7 cellular contexts compared by ENCODE assay signal in genomic region chr1:23809751-23810171, GRCh38. TPM values are rescaled to one million over a fixed set of nuclear protein-coding genes. Genes with fewer than 3 reads are reported as not detected.
A peak's percentile ranks its signal among the peaks of the same experiment; 100 is the strongest.
DNase-seq lines count a peak whose midpoint lies in the region; ATAC-seq and TF ChIP-seq lines count a peak whose summit lies in the region.

No MANE protein-coding gene starts in this region.

- H3K4me1 Mint-ChIP-seq in endodermal cell: peaks cover 2% of the 10 kb centered on the region
- peaks cover 33 to 38% (median 37%) of the 10 kb centered on the region in 3 donors for H3K4me1 Mint-ChIP-seq in naive B cell

- DNase-seq in HL-60 (ENCODE audit: low read depth in 1 of 2, low spot score in 1 of 2): peak; percentile 71 to 95
- DNase-seq in NOMO-1 treated with DMSO at 0.1 percent for 48 hours (lab: John Stamatoyannopoulos, UW; ENCODE audit: unreplicated experiment): peak; percentile 96
- DNase-seq in activated CD8-positive, alpha-beta memory T cell treated with anti-CD3 and anti-CD28 coated beads for 24 hours: peak; percentile 89
- DNase-seq in endodermal cell: peak; percentile 93
- DNase-seq in naive B cell: peak; percentile 85
- peak; percentile 90 for DNase-seq in stimulated activated naive CD8-positive, alpha-beta T cell treated with anti-CD3 and anti-CD28 coated beads, Interleukin-15, Interleukin-2, amounts not matched to agents 100 U/mL and 50 U/mL, for 24 hours

- no peaks in the 10 kb centered on the region for H3K27me3 Mint-ChIP-seq in endodermal cell (ENCODE audit: insufficient read depth)
- no peaks in the 10 kb centered on the region for H3K27me3 Mint-ChIP-seq in naive B cell

- peak; percentile 84 to 87 for ATAC-seq in naive B cell (ENCODE audit: low read depth in 2 of 2)
- ATAC-seq in stimulated activated naive CD8-positive, alpha-beta T cell treated with anti-CD3 and anti-CD28 coated beads, Interleukin-15, Interleukin-2, amounts not matched to agents 100 U/mL and 50 U/mL, for 24 hours: peak; percentile 92

- no peak overlapping the region for H3K9ac ChIP-seq in endodermal cell (ENCODE audit: extremely low read depth, low read length, poor library complexity, severe bottlenecking)

- H3K9me3 Mint-ChIP-seq in endodermal cell: no peaks in the 10 kb centered on the region
- no peaks in the 10 kb centered on the region for H3K9me3 Mint-ChIP-seq in naive B cell

- TF ChIP-seq CTCF in GM12875 (IDR thresholded peaks at IDR 0.05; ENCODE audit: borderline replicate concordance, insufficient read depth, low read depth, low read length) (peak; percentile 95), HL-60 (IDR thresholded peaks at IDR 0.05; ENCODE audit: insufficient read depth, low read length) (peak; percentile 94), endodermal cell (conservative IDR thresholded peaks at IDR 0.05) (peak; percentile 96)

- no peaks in the 10 kb centered on the region for H3K9me3 ChIP-seq in endodermal cell (ENCODE audit: control insufficient read depth, low read length)

- H3K4me3 Mint-ChIP-seq in endodermal cell (no peak overlapping the region), naive B cell (peak overlapping the region in 2 of 8 donors; percentile 2 to 22)

- peak overlapping the region; percentile 82 for H3K27ac Mint-ChIP-seq in endodermal cell
- peak overlapping the region in 5 of 6 donors; percentile 41 to 94 (median 80) for H3K27ac Mint-ChIP-seq in naive B cell

- H3K27me3 ChIP-seq in HL-60 (ENCODE audit: insufficient read depth, poor library complexity, severe bottlenecking) (no peaks in the 10 kb centered on the region), endodermal cell (ENCODE audit: control insufficient read depth, insufficient read depth, low read length, poor library complexity, severe bottlenecking) (no peaks in the 10 kb centered on the region)

- H3K36me3 ChIP-seq in endodermal cell (ENCODE audit: control insufficient read depth, insufficient read depth, low read length): peaks cover 9% of the 10 kb centered on the region

- H3K27ac ChIP-seq in HL-60 (replicated peaks): peak overlapping the region; percentile 55
- H3K27ac ChIP-seq in endodermal cell (ENCODE audit: low read depth, low read length): no peak overlapping the region

- H3K4me3 ChIP-seq in GM12875 (ENCODE audit: low read depth, low read length) (no peak overlapping the region), HL-60 (replicated peaks; ENCODE audit: insufficient read depth, low read length) (no peak overlapping the region), endodermal cell (ENCODE audit: low read length) (no peak overlapping the region)

- WGBS in endodermal cell (ENCODE audit: insufficient coverage in 1 of 2, insufficient read length in 1 of 2), 2 experiments: 37 to 43% methylated on average over 4 to 6 of the region's 6 CpGs

- H3K4me1 ChIP-seq in endodermal cell (ENCODE audit: control insufficient read depth, insufficient read depth, low read length): no peaks in the 10 kb centered on the region

- peaks cover 24% of the 10 kb centered on the region for H3K36me3 Mint-ChIP-seq in endodermal cell (ENCODE audit: low read depth)
- peaks cover 4 to 9% of the 10 kb centered on the region in 2 donors for H3K36me3 Mint-ChIP-seq in naive B cell

RNA-seq across cellular contexts. Expression of gene GALE, which starts 9.2 kb away (rescaled TPM):
- total RNA-seq in endodermal cell: 10 to 100 TPM; 60.4 to 66.0 TPM
- 36.2 TPM for polyA plus RNA-seq in endodermal cell (2013, experiment 1 of 2)
- polyA plus RNA-seq in endodermal cell (2013, experiment 2 of 2): 32.4 TPM
- polyA plus RNA-seq in naive B cell (ENCODE audit: low read depth in 6 of 6): 1 to 10 TPM in 5 of 6 donors, not detected in 1; 3.8 to 7.9 (median 4.3) TPM

RNA-seq across cellular contexts. Expression of gene HMGCL, which starts 15.5 kb away (rescaled TPM):
- total RNA-seq in endodermal cell: 10 to 100 TPM; 24.0 to 41.7 TPM
- 20.7 TPM for polyA plus RNA-seq in endodermal cell (2013, experiment 1 of 2)
- 20.7 TPM for polyA plus RNA-seq in endodermal cell (2013, experiment 2 of 2)
- polyA plus RNA-seq in naive B cell (ENCODE audit: low read depth in 6 of 6): 10 to 100 TPM; 16.0 to 42.2 (median 27.7) TPM

RNA-seq across cellular contexts. Expression of gene LYPLA2, which starts 18.8 kb away (rescaled TPM):
- total RNA-seq in endodermal cell: 100 to 1,000 TPM; 103 to 107 TPM
- 60.2 TPM for polyA plus RNA-seq in endodermal cell (2013, experiment 1 of 2)
- 61.5 TPM for polyA plus RNA-seq in endodermal cell (2013, experiment 2 of 2)
- 10 to 100 TPM; 45.3 to 77.4 (median 67.3) TPM for polyA plus RNA-seq in naive B cell (ENCODE audit: low read depth in 6 of 6)

RNA-seq across cellular contexts. Expression of gene PITHD1, which starts 31.5 kb away (rescaled TPM):
- 10 to 100 TPM; 62.5 to 71.3 TPM for total RNA-seq in endodermal cell
- polyA plus RNA-seq in endodermal cell (2013, experiment 1 of 2): 47.3 TPM
- polyA plus RNA-seq in endodermal cell (2013, experiment 2 of 2): 42.7 TPM
- polyA plus RNA-seq in naive B cell (ENCODE audit: low read depth in 6 of 6): 100 to 1,000 TPM in 2 of 6 donors, 10 to 100 TPM in 4; 64.4 to 110 (median 89.0) TPM

RNA-seq across cellular contexts. Expression of gene FUCA1, which starts 58.3 kb away (rescaled TPM):
- total RNA-seq in endodermal cell: 10 to 100 TPM in 1 of 2 donors, 1 to 10 TPM in 1; 9.7 to 14.0 TPM
- 4.7 TPM for polyA plus RNA-seq in endodermal cell (2013, experiment 1 of 2)
- polyA plus RNA-seq in endodermal cell (2013, experiment 2 of 2): 4.4 TPM
- 1 to 10 TPM; 3.2 to 9.6 (median 7.2) TPM for polyA plus RNA-seq in naive B cell (ENCODE audit: low read depth in 6 of 6)
